8 cellular contexts compared by ENCODE assay signal in the genomic region with DNA sequence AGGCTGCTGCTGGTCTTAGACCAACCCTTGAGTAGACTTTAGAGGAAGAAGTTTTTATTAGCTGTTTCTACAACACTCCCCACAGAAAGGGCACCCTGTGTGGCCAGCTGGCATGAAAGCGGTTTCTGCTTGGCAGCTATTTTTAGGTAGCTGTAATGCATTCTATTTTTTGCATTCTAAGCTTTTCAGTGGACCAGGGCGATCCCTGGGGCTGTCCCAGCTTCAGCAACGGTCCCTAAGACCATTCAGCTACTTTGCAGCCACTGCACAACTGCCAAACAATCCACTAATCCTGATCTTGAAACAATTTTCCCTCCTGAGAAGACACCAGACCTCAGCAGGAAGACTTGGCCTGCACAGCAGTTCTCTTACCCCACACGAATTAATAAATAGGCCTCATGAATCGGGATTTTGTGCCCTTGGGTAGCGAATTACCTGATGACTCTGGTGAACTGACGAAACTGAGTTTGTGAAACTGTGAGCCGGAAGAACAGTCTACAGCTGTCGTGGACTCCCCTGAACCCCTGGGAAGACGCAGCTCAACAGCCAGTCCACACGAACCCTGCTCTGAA. TPM values are rescaled to one million over a fixed set of nuclear protein-coding genes. Genes with fewer than 3 reads are reported as not detected.
DNase-seq lines count a peak whose midpoint lies in the region; ATAC-seq and TF ChIP-seq lines count a peak whose summit lies in the region.

No MANE protein-coding gene starts in this region.

- H3K27ac ChIP-seq in prostate gland, result peak overlapping the region in 1 of 2 donors; percentile 7

- no peaks in the 10 kb centered on the region for H3K9me3 ChIP-seq in prostate gland

- H3K27me3 Mint-ChIP-seq in brain, result peaks cover 3% of the 10 kb centered on the region

- peaks cover 0 to 2% (median 0%) of the 10 kb centered on the region in 5 experiments for H3K9me3 Mint-ChIP-seq in brain

- H3K4me1 ChIP-seq in prostate gland (replicated peaks), result no peaks in the 10 kb centered on the region

- H3K36me3 Mint-ChIP-seq in brain, result no peaks in the 10 kb centered on the region

- intact Hi-C loops in Right ventricle myocardium inferior (cut with DNase I) (no loop called here), cardiac septum (cut with DNase I) (no loop called here), prostate gland (cut with DNase I) (no loop called here)

- ATAC-seq in Right ventricle myocardium inferior (peak; percentile 93), HG03342 (IDR thresholded peaks at IDR 0.05; ENCODE audit: unreplicated experiment) (peak; percentile 64)

- TF ChIP-seq POLR2A in prostate gland (IDR thresholded peaks at IDR 0.05), result no peak

- peak overlapping the region in 4 of 5 experiments; percentile 27 to 95 (median 79) for H3K27ac Mint-ChIP-seq in brain

- H3K4me1 Mint-ChIP-seq in brain, result peaks cover 16% of the 10 kb centered on the region

- H3K4me3 Mint-ChIP-seq in brain, result peak overlapping the region in 3 of 5 experiments; percentile 35 to 52 (median 41)

- DNase-seq in Right ventricle myocardium inferior (ENCODE audit: missing footprints), result no peak
- no peak for DNase-seq in cardiac septum (ENCODE audit: low spot score)
- DNase-seq in prostate gland (ENCODE audit: low spot score), result peak; percentile 68
- no peak for DNase-seq in KG1 (lab: John Stamatoyannopoulos, UW)
- DNase-seq in stimulated activated CD4-positive, alpha-beta T cell treated with anti-CD3 and anti-CD28 coated beads, Interleukin-2, amount 100 ng/mL, for 24 hours, result no peak
- DNase-seq in foreskin melanocyte, result no peak

- H3K36me3 ChIP-seq in prostate gland, result no peaks in the 10 kb centered on the region

- no peak overlapping the region for H3K4me3 ChIP-seq in prostate gland

- 42% methylated on average over 11 of the region's 11 CpGs for WGBS in prostate gland

- no peaks in the 10 kb centered on the region for H3K27me3 ChIP-seq in prostate gland (replicated peaks; ENCODE audit: insufficient read depth)

- TF ChIP-seq CTCF in brain (conservative IDR thresholded peaks at IDR 0.05), result no peak
- no peak for TF ChIP-seq CTCF in prostate gland (IDR thresholded peaks at IDR 0.05)

RNA-seq across cellular contexts. Expression of a gene that starts 14.6 kb away (rescaled TPM):
- total RNA-seq in Right ventricle myocardium inferior (91.8 TPM), cardiac septum (131 TPM), prostate gland (10 to 100 TPM; 33.8 to 68.1 TPM)
- polyA plus RNA-seq in brain (ENCODE audit: insufficient read depth, low read depth, low replicate concordance), result 9.8 TPM
